1 cellular context compared by ENCODE assay signal in the genomic region with DNA sequence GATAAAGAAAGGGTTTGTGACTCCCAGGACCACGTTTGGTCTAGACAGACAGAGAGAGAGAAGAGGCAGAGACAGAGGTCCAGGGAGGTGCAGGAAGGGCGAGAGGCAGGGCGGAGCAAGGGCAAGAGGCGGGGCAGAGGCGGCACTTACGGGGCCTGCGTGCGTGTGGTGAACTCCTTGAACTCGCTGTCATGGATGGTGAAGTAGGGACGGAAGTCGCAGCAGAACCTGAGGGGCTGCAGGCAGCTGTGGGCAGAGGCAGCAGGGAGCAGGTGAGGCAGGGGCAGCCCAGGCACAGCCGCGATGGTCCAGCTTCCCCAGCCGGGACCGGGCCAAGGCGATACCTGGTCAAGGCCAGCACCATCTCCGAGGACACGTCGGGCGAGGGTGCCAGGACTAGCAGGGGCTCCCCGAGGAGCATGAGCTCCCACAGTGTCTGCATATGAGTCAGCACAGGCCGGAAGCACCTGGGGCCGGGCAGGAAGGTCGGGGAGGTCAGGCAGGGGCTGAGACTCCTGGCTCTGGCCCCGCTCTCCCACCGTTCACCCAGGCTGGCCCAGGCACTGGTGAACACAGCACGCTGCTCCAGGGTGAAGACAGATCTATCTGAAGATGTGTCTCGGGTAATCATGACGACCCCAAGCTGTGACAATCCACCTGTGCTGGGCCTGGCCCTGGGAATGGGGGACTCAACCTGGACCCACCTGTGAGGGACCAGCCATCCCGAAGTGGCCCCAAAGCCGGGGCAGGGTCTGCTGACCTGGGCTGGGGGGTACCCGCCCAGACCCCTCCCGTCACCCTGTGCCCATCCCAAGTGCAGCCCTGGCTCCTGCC.
A peak's percentile ranks its signal among the peaks of the same experiment; 100 is the strongest.
TF ChIP-seq lines count a peak whose summit lies in the region.

No MANE protein-coding gene starts in this region.

TF ChIP-seq in GM12878, 131 proteins besides CTCF, POLR2A, EP300 and RAD21 (continues in another document):
- TF ChIP-seq IKZF2 (IDR thresholded peaks at IDR 0.05) (peak; percentile 61 to 72), DPF2 (IDR thresholded peaks at IDR 0.05) (peak; percentile 97), CREB1 (IDR thresholded peaks at IDR 0.05; ENCODE audit: low read depth) (peak; percentile 59), RELA (IDR thresholded peaks at IDR 0.05; ENCODE audit: borderline replicate concordance, partially characterized antibody) (peak; percentile 22), BACH1 (IDR thresholded peaks at IDR 0.05; ENCODE audit: borderline replicate concordance) (peak; percentile 16; the same call in 1 of the 2 replicates), SMAD5 (IDR thresholded peaks at IDR 0.05; ENCODE audit: low read depth) (peak; percentile 68), ETV6 (conservative IDR thresholded peaks at IDR 0.05 in 1 of 2, IDR thresholded peaks at IDR 0.05 in 1 of 2; ENCODE audit: borderline replicate concordance in 1 of 2, low read depth in 1 of 2) (peak in 1 of 2 experiments; percentile 61; a peak in 1 of 4 replicates), RAD51 (IDR thresholded peaks at IDR 0.05) (no peak), GATAD2B (conservative IDR thresholded peaks at IDR 0.05; ENCODE audit: low read depth) (peak; percentile 80), TCF12 (IDR thresholded peaks at IDR 0.05; ENCODE audit: low read depth, low read length) (peak; percentile 96), NRF1 (conservative IDR thresholded peaks at IDR 0.05; ENCODE audit: low read depth, low read length) (no peak), RUNX3 (IDR thresholded peaks at IDR 0.05; ENCODE audit: low read length) (peak; percentile 73), EED (IDR thresholded peaks at IDR 0.05; ENCODE audit: low read depth) (peak; percentile 68), SMARCA5 (IDR thresholded peaks at IDR 0.05) (no peak), SUZ12 (IDR thresholded peaks at IDR 0.05; ENCODE audit: unreplicated experiment) (no peak), NFYA (IDR thresholded peaks at IDR 0.05; ENCODE audit: borderline replicate concordance, low read depth, low read length) (no peak), POLR2AphosphoS2 (IDR thresholded peaks at IDR 0.05; ENCODE audit: low read depth, low read length) (no peak), PML (IDR thresholded peaks at IDR 0.05; ENCODE audit: low read length) (peak; percentile 87; the same call in 1 of the 2 replicates), MYB (IDR thresholded peaks at IDR 0.05; ENCODE audit: borderline replicate concordance, low read depth, low read length) (no peak), ZNF384 (IDR thresholded peaks at IDR 0.05; ENCODE audit: borderline replicate concordance, low read depth, low read length) (no peak), CREM (IDR thresholded peaks at IDR 0.05; ENCODE audit: low read depth) (peak; percentile 85; the same call in 1 of the 2 replicates), ASH2L (IDR thresholded peaks at IDR 0.05; ENCODE audit: borderline replicate concordance, low read depth) (peak; percentile 95; the same call in 1 of the 2 replicates), HDGF (IDR thresholded peaks at IDR 0.05) (peak; percentile 99), NR2F1 (conservative IDR thresholded peaks at IDR 0.05) (peak; percentile 97), IRF4 (IDR thresholded peaks at IDR 0.05; ENCODE audit: low read depth, low read length) (peak; percentile 75; the same call in 1 of the 2 replicates), TCF3 (IDR thresholded peaks at IDR 0.05; ENCODE audit: borderline replicate concordance, insufficient read depth, low read depth, low read length) (peak; percentile 99), JUND (IDR thresholded peaks at IDR 0.05; ENCODE audit: low read depth, low read length) (peak; percentile 37; the same call in 1 of the 2 replicates), SRF (IDR thresholded peaks at IDR 0.05; ENCODE audit: low read depth in 2 of 2, low read length in 2 of 2) (no peak), CBX5 (IDR thresholded peaks at IDR 0.05; ENCODE audit: low read depth) (no peak), YY1 (IDR thresholded peaks at IDR 0.05; ENCODE audit: low read depth, low read length) (peak; percentile 52), POLR2AphosphoS5 (IDR thresholded peaks at IDR 0.05; ENCODE audit: low read length) (peak; percentile 51; the same call in 1 of the 2 replicates), POU2F2 (IDR thresholded peaks at IDR 0.05; ENCODE audit: borderline replicate concordance, low read depth, low read length) (peak; percentile 7; the same call in 1 of the 3 replicates), JUNB (IDR thresholded peaks at IDR 0.05) (peak; percentile 81), PAX5 (IDR thresholded peaks at IDR 0.05; ENCODE audit: borderline replicate concordance, low read depth, low read length) (peak; percentile 27; the same call in 1 of the 2 replicates), SP1 (IDR thresholded peaks at IDR 0.05; ENCODE audit: low read depth, low read length) (peak; percentile 71), HDAC6 (IDR thresholded peaks at IDR 0.05; ENCODE audit: unreplicated experiment) (no peak)
- TF ChIP-seq, protein P1, sequence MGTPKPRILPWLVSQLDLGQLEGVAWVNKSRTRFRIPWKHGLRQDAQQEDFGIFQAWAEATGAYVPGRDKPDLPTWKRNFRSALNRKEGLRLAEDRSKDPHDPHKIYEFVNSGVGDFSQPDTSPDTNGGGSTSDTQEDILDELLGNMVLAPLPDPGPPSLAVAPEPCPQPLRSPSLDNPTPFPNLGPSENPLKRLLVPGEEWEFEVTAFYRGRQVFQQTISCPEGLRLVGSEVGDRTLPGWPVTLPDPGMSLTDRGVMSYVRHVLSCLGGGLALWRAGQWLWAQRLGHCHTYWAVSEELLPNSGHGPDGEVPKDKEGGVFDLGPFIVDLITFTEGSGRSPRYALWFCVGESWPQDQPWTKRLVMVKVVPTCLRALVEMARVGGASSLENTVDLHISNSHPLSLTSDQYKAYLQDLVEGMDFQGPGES (IDR thresholded peaks at IDR 0.05), result no peak
- TF ChIP-seq, protein P2, sequence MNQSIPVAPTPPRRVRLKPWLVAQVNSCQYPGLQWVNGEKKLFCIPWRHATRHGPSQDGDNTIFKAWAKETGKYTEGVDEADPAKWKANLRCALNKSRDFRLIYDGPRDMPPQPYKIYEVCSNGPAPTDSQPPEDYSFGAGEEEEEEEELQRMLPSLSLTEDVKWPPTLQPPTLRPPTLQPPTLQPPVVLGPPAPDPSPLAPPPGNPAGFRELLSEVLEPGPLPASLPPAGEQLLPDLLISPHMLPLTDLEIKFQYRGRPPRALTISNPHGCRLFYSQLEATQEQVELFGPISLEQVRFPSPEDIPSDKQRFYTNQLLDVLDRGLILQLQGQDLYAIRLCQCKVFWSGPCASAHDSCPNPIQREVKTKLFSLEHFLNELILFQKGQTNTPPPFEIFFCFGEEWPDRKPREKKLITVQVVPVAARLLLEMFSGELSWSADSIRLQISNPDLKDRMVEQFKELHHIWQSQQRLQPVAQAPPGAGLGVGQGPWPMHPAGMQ (IDR thresholded peaks at IDR 0.05; ENCODE audit: borderline replicate concordance), result no peak
- TF ChIP-seq, protein P3, sequence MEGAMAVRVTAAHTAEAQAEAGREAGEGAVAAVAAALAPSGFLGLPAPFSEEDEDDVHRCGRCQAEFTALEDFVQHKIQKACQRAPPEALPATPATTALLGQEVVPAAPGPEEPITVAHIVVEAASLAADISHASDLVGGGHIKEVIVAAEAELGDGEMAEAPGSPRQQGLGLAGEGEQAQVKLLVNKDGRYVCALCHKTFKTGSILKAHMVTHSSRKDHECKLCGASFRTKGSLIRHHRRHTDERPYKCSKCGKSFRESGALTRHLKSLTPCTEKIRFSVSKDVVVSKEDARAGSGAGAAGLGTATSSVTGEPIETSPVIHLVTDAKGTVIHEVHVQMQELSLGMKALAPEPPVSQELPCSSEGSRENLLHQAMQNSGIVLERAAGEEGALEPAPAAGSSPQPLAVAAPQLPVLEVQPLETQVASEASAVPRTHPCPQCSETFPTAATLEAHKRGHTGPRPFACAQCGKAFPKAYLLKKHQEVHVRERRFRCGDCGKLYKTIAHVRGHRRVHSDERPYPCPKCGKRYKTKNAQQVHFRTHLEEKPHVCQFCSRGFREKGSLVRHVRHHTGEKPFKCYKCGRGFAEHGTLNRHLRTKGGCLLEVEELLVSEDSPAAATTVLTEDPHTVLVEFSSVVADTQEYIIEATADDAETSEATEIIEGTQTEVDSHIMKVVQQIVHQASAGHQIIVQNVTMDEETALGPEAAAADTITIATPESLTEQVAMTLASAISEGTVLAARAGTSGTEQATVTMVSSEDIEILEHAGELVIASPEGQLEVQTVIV (IDR thresholded peaks at IDR 0.05; ENCODE audit: borderline replicate concordance, partially characterized antibody), result no peak
- TF ChIP-seq, protein P4, sequence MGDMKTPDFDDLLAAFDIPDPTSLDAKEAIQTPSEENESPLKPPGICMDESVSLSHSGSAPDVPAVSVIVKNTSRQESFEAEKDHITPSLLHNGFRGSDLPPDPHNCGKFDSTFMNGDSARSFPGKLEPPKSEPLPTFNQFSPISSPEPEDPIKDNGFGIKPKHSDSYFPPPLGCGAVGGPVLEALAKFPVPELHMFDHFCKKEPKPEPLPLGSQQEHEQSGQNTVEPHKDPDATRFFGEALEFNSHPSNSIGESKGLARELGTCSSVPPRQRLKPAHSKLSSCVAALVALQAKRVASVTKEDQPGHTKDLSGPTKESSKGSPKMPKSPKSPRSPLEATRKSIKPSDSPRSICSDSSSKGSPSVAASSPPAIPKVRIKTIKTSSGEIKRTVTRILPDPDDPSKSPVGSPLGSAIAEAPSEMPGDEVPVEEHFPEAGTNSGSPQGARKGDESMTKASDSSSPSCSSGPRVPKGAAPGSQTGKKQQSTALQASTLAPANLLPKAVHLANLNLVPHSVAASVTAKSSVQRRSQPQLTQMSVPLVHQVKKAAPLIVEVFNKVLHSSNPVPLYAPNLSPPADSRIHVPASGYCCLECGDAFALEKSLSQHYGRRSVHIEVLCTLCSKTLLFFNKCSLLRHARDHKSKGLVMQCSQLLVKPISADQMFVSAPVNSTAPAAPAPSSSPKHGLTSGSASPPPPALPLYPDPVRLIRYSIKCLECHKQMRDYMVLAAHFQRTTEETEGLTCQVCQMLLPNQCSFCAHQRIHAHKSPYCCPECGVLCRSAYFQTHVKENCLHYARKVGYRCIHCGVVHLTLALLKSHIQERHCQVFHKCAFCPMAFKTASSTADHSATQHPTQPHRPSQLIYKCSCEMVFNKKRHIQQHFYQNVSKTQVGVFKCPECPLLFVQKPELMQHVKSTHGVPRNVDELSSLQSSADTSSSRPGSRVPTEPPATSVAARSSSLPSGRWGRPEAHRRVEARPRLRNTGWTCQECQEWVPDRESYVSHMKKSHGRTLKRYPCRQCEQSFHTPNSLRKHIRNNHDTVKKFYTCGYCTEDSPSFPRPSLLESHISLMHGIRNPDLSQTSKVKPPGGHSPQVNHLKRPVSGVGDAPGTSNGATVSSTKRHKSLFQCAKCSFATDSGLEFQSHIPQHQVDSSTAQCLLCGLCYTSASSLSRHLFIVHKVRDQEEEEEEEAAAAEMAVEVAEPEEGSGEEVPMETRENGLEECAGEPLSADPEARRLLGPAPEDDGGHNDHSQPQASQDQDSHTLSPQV (IDR thresholded peaks at IDR 0.05), result no peak
- TF ChIP-seq, protein P5, sequence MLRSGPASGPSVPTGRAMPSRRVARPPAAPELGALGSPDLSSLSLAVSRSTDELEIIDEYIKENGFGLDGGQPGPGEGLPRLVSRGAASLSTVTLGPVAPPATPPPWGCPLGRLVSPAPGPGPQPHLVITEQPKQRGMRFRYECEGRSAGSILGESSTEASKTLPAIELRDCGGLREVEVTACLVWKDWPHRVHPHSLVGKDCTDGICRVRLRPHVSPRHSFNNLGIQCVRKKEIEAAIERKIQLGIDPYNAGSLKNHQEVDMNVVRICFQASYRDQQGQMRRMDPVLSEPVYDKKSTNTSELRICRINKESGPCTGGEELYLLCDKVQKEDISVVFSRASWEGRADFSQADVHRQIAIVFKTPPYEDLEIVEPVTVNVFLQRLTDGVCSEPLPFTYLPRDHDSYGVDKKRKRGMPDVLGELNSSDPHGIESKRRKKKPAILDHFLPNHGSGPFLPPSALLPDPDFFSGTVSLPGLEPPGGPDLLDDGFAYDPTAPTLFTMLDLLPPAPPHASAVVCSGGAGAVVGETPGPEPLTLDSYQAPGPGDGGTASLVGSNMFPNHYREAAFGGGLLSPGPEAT (IDR thresholded peaks at IDR 0.05; ENCODE audit: low read depth), result 0 out of 2 replicates have a peak, but pooled peaks have one; percentile 28
- TF ChIP-seq, protein P6, sequence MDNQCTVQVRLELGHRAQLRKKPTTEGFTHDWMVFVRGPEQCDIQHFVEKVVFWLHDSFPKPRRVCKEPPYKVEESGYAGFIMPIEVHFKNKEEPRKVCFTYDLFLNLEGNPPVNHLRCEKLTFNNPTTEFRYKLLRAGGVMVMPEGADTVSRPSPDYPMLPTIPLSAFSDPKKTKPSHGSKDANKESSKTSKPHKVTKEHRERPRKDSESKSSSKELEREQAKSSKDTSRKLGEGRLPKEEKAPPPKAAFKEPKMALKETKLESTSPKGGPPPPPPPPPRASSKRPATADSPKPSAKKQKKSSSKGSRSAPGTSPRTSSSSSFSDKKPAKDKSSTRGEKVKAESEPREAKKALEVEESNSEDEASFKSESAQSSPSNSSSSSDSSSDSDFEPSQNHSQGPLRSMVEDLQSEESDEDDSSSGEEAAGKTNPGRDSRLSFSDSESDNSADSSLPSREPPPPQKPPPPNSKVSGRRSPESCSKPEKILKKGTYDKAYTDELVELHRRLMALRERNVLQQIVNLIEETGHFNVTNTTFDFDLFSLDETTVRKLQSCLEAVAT (IDR thresholded peaks at IDR 0.05), result peak; percentile 58; the same call in 1 of the 2 replicates
- TF ChIP-seq, protein P7, sequence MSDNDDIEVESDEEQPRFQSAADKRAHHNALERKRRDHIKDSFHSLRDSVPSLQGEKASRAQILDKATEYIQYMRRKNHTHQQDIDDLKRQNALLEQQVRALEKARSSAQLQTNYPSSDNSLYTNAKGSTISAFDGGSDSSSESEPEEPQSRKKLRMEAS (IDR thresholded peaks at IDR 0.05; ENCODE audit: low read depth, low read length), result peak; percentile 57; the same call in 1 of the 2 replicates
- TF ChIP-seq, protein P8, sequence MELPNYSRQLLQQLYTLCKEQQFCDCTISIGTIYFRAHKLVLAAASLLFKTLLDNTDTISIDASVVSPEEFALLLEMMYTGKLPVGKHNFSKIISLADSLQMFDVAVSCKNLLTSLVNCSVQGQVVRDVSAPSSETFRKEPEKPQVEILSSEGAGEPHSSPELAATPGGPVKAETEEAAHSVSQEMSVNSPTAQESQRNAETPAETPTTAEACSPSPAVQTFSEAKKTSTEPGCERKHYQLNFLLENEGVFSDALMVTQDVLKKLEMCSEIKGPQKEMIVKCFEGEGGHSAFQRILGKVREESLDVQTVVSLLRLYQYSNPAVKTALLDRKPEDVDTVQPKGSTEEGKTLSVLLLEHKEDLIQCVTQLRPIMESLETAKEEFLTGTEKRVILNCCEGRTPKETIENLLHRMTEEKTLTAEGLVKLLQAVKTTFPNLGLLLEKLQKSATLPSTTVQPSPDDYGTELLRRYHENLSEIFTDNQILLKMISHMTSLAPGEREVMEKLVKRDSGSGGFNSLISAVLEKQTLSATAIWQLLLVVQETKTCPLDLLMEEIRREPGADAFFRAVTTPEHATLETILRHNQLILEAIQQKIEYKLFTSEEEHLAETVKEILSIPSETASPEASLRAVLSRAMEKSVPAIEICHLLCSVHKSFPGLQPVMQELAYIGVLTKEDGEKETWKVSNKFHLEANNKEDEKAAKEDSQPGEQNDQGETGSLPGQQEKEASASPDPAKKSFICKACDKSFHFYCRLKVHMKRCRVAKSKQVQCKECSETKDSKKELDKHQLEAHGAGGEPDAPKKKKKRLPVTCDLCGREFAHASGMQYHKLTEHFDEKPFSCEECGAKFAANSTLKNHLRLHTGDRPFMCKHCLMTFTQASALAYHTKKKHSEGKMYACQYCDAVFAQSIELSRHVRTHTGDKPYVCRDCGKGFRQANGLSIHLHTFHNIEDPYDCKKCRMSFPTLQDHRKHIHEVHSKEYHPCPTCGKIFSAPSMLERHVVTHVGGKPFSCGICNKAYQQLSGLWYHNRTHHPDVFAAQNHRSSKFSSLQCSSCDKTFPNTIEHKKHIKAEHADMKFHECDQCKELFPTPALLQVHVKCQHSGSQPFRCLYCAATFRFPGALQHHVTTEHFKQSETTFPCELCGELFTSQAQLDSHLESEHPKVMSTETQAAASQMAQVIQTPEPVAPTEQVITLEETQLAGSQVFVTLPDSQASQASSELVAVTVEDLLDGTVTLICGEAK (IDR thresholded peaks at IDR 0.05; ENCODE audit: borderline replicate concordance), result no peak
